Comparison of ENCODE assay signal across 1 cellular context in the genomic region with DNA sequence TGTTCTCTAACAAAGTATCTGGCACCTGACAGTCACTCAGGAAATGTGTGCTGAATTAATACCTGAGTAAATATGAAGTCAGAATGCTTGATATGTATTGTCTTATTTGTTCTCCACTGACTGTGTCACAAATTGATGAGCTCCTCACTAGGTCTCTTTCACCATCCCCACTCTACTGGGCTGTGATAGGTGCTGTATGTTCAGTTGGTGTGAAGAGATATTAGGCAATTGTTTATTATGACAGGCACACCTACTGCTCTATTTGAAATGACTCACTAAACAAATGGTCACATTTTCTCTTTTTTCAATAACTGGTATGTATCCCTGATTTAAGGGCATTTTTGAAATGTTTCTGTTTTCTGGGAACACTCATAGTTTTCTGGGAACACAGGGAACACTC.
TF ChIP-seq lines count a peak whose summit lies in the region.

No MANE protein-coding gene starts in this region.

TF ChIP-seq in HepG2, 621 proteins besides CTCF, POLR2A, EP300 and RAD21:
- TF ChIP-seq FOSL2 (CRISPR knock-in tag; IDR thresholded peaks at IDR 0.05): peak; percentile 41; the same call in 1 of the 2 replicates
- no peak for TF ChIP-seq KIAA2018 (CRISPR knock-in tag; IDR thresholded peaks at IDR 0.05; ENCODE audit: borderline replicate concordance)
